12 cellular contexts compared by ENCODE assay signal in the genomic region with DNA sequence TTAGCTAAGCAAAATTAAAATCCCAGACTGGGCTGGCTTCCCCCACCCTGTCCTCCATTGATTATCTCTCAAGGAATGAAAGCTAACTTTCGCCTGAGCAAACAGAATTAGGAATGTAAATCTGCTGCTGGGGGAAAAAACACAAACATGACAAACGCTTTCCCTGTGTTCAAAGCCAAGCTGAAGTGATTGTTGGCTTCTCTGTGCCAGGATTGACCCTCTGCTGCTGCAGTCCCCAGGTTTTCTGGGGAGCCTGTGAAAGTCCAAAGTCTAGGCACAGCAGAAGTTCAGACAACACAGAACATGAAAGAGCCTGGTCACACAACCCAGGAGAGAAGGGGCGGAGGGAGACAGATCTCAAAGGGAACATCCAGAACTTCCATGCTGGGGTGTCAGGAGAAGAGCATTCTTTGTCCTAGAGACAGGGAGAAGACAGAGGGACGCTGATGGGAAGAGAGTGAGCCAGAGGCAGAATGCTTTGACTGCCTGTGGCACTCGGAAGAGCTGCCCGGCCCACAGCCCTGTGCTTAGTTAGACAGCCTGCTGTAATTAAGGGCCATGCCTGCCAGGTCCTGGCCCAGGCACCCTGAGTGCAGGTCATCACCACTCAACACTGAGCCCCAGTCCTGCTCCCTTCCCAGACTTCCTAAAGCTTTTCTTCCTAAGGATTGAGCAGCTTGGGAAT. TPM values are rescaled to one million over a fixed set of nuclear protein-coding genes. Genes with fewer than 3 reads are reported as not detected.
DNase-seq lines count a peak whose midpoint lies in the region; ATAC-seq and TF ChIP-seq lines count a peak whose summit lies in the region.
"Had no signal": no experiment of that assay in that cellular context is flagged by ENCODE, and none has a peak within 500 bp of the region (broad histone marks: within the 10 kb centered on the region; RNA-seq: fewer than 3 reads in every experiment).

No MANE protein-coding gene starts in this region.

- TF ChIP-seq RAD21 in liver (IDR thresholded peaks at IDR 0.05): no peak

- H3K27me3 ChIP-seq in liver (ENCODE audit: control insufficient read depth in 4 of 4, insufficient read depth in 4 of 4, low read length in 3 of 4): no peaks in the 10 kb centered on the region
- H3K27me3 ChIP-seq: ovary had no signal

- H3K27ac ChIP-seq in liver (ENCODE audit: low read depth in 1 of 2, low read length in 2 of 2): no peak overlapping the region

- TF ChIP-seq CTCF in liver (IDR thresholded peaks at IDR 0.05; ENCODE audit: low read depth, low read length, missing input control): no peak

- H3K27ac Mint-ChIP-seq in activated naive CD4-positive, alpha-beta T cell treated with anti-CD3 and anti-CD28 coated beads, Interleukin-2, amount 10 ng/mL, durations not matched to agents 7 days and 5 days: peak overlapping the region; percentile 53
- H3K27ac Mint-ChIP-seq in activated T-helper 17 cell treated with anti-CD3 and anti-CD28 coated beads, Interleukin-2, amount 50 U/mL, for 72 hours: peak overlapping the region; percentile 92
- peak overlapping the region; percentile 57 to 89 for H3K27ac Mint-ChIP-seq in stimulated activated naive CD8-positive, alpha-beta T cell treated with anti-CD3 and anti-CD28 coated beads, Interleukin-15, amount 100 ng/mL, for 72 hours

- no peak for DNase-seq in activated naive CD4-positive, alpha-beta T cell treated with anti-CD3 and anti-CD28 coated beads, Interleukin-2, amount 10 ng/mL, durations not matched to agents 7 days and 5 days
- DNase-seq in activated naive CD4-positive, alpha-beta T cell treated with Interleukin-2 at 50 U/mL for 16 hours: no peak
- no peak for DNase-seq in stimulated activated naive CD8-positive, alpha-beta T cell treated with anti-CD3 and anti-CD28 coated beads, Interleukin-15, amount 100 ng/mL, for 72 hours
- DNase-seq in SK-N-DZ (ENCODE audit: low spot score) (no peak), NCI-H1048 (lab: John Stamatoyannopoulos, UW) (no peak), GDM1 (lab: John Stamatoyannopoulos, UW) (no peak)
- DNase-seq: activated CD8-positive, alpha-beta memory T cell treated with anti-CD3 and anti-CD28 coated beads, Interleukin-2, amount 50 U/mL, for 4 hours; amniotic stem cell; DMS53; ovary had no signal

- H3K36me3 ChIP-seq in liver (ENCODE audit: control insufficient read depth in 4 of 4, insufficient read depth in 3 of 4, low read depth in 1 of 4, low read length in 3 of 4): peaks cover 7 to 39% (median 18%) of the 10 kb centered on the region in 4 donors
- H3K36me3 ChIP-seq: ovary had no signal

- ATAC-seq in activated T-helper 17 cell treated with anti-CD3 and anti-CD28 coated beads, Interleukin-2, amount 50 U/mL, for 72 hours (replicated peaks): no peak
- no peak for ATAC-seq in stimulated activated naive CD8-positive, alpha-beta T cell treated with anti-CD3 and anti-CD28 coated beads, Interleukin-15, amount 100 ng/mL, for 72 hours

- no peaks in the 10 kb centered on the region for H3K27me3 Mint-ChIP-seq in activated naive CD4-positive, alpha-beta T cell treated with anti-CD3 and anti-CD28 coated beads, Interleukin-2, amount 10 ng/mL, durations not matched to agents 7 days and 5 days
- no peaks in the 10 kb centered on the region for H3K27me3 Mint-ChIP-seq in activated T-helper 17 cell treated with anti-CD3 and anti-CD28 coated beads, Interleukin-2, amount 50 U/mL, for 72 hours
- no peaks in the 10 kb centered on the region for H3K27me3 Mint-ChIP-seq in stimulated activated naive CD8-positive, alpha-beta T cell treated with anti-CD3 and anti-CD28 coated beads, Interleukin-15, amount 100 ng/mL, for 72 hours

- no peak overlapping the region for H3K4me3 Mint-ChIP-seq in activated naive CD4-positive, alpha-beta T cell treated with anti-CD3 and anti-CD28 coated beads, Interleukin-2, amount 10 ng/mL, durations not matched to agents 7 days and 5 days
- no peak overlapping the region for H3K4me3 Mint-ChIP-seq in activated T-helper 17 cell treated with anti-CD3 and anti-CD28 coated beads, Interleukin-2, amount 50 U/mL, for 72 hours
- no peak overlapping the region for H3K4me3 Mint-ChIP-seq in stimulated activated naive CD8-positive, alpha-beta T cell treated with anti-CD3 and anti-CD28 coated beads, Interleukin-15, amount 100 ng/mL, for 72 hours

- no peak overlapping the region for H3K9ac ChIP-seq in liver (ENCODE audit: low read depth in 1 of 2, low read length in 2 of 2)

- H3K4me1 Mint-ChIP-seq in activated naive CD4-positive, alpha-beta T cell treated with anti-CD3 and anti-CD28 coated beads, Interleukin-2, amount 10 ng/mL, durations not matched to agents 7 days and 5 days: peaks cover 61% of the 10 kb centered on the region
- H3K4me1 Mint-ChIP-seq in activated T-helper 17 cell treated with anti-CD3 and anti-CD28 coated beads, Interleukin-2, amount 50 U/mL, for 72 hours: peaks cover 28% of the 10 kb centered on the region
- H3K4me1 Mint-ChIP-seq in stimulated activated naive CD8-positive, alpha-beta T cell treated with anti-CD3 and anti-CD28 coated beads, Interleukin-15, amount 100 ng/mL, for 72 hours: peaks cover 95% of the 10 kb centered on the region

- peaks cover 75% of the 10 kb centered on the region for H3K36me3 Mint-ChIP-seq in activated naive CD4-positive, alpha-beta T cell treated with anti-CD3 and anti-CD28 coated beads, Interleukin-2, amount 10 ng/mL, durations not matched to agents 7 days and 5 days
- H3K36me3 Mint-ChIP-seq in activated T-helper 17 cell treated with anti-CD3 and anti-CD28 coated beads, Interleukin-2, amount 50 U/mL, for 72 hours (ENCODE audit: low read depth): peaks cover 94% of the 10 kb centered on the region

- no peaks in the 10 kb centered on the region for H3K9me3 ChIP-seq in liver (ENCODE audit: control insufficient read depth in 4 of 4, low read length in 3 of 4)
- H3K9me3 ChIP-seq: ovary had no signal

- peaks cover 15 to 52% (median 36%) of the 10 kb centered on the region in 4 donors for H3K4me1 ChIP-seq in liver (ENCODE audit: control insufficient read depth in 4 of 4, insufficient read depth in 4 of 4, low read length in 3 of 4)

- H3K4me3 ChIP-seq in liver (ENCODE audit: low read depth in 1 of 3, low read length in 3 of 3): no peak overlapping the region
- H3K4me3 ChIP-seq: ovary had no signal

- H3K9me3 Mint-ChIP-seq in activated naive CD4-positive, alpha-beta T cell treated with anti-CD3 and anti-CD28 coated beads, Interleukin-2, amount 10 ng/mL, durations not matched to agents 7 days and 5 days: no peaks in the 10 kb centered on the region
- no peaks in the 10 kb centered on the region for H3K9me3 Mint-ChIP-seq in activated T-helper 17 cell treated with anti-CD3 and anti-CD28 coated beads, Interleukin-2, amount 50 U/mL, for 72 hours
- no peaks in the 10 kb centered on the region for H3K9me3 Mint-ChIP-seq in stimulated activated naive CD8-positive, alpha-beta T cell treated with anti-CD3 and anti-CD28 coated beads, Interleukin-15, amount 100 ng/mL, for 72 hours

- CTCF ChIA-PET in activated naive CD4-positive, alpha-beta T cell treated with anti-CD3 and anti-CD28 coated beads, Interleukin-2, amount 10 ng/mL, durations not matched to agents 7 days and 5 days (lab: Charles Lee): interaction anchor here (0.5 to 1.7 kb wide), 2 partner anchors 26 to 27 kb away, joined by 3 to 6 read pairs; no protein-coding TSS in a partner anchor

- WGBS in liver: 65% methylated on average over 6 of the region's 6 CpGs

TF ChIP-seq in liver, 16 proteins besides CTCF, POLR2A, EP300 and RAD21 (continues in another document):
- TF ChIP-seq, protein P1, sequence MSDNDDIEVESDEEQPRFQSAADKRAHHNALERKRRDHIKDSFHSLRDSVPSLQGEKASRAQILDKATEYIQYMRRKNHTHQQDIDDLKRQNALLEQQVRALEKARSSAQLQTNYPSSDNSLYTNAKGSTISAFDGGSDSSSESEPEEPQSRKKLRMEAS (IDR thresholded peaks at IDR 0.05): no peak
- no peak for TF ChIP-seq FOXA1 (IDR thresholded peaks at IDR 0.05)
- TF ChIP-seq HNF4G (IDR thresholded peaks at IDR 0.05): peak; percentile 55
- peak; percentile 41 for TF ChIP-seq SP1 (IDR thresholded peaks at IDR 0.05)
- peak; percentile 27 to 78 for TF ChIP-seq HNF4A (conservative IDR thresholded peaks at IDR 0.05)
- no peak for TF ChIP-seq YY1 (IDR thresholded peaks at IDR 0.05)
- TF ChIP-seq GABPA (IDR thresholded peaks at IDR 0.05 in 1 of 2, conservative IDR thresholded peaks at IDR 0.05 in 1 of 2): no peak
- no peak for TF ChIP-seq TAF1 (conservative IDR thresholded peaks at IDR 0.05)
- TF ChIP-seq NR2F2 (IDR thresholded peaks at IDR 0.05): no peak

RNA-seq across cellular contexts. Expression of a gene that starts 6.9 kb away (rescaled TPM):
- 10 to 100 TPM; 16.9 to 28.3 TPM for total RNA-seq in activated T-helper 17 cell treated with anti-CD3 and anti-CD28 coated beads, Interleukin-2, amount 50 U/mL, for 72 hours
- 10 to 100 TPM; 11.0 to 13.5 TPM for total RNA-seq in liver
- 1 to 10 TPM; 3.8 to 9.3 TPM for polyA plus RNA-seq in liver
- polyA plus RNA-seq in SK-N-DZ (2014; cell fraction: cytosol; rRNA removed): 33.7 and 43.1 TPM in 2 replicates
- polyA plus RNA-seq in SK-N-DZ (2014; cell fraction: nucleus; rRNA removed): 37.7 and 39.1 TPM in 2 replicates

RNA-seq across cellular contexts. Expression of a gene that starts 47.0 kb away (rescaled TPM):
- total RNA-seq in activated T-helper 17 cell treated with anti-CD3 and anti-CD28 coated beads, Interleukin-2, amount 50 U/mL, for 72 hours: 10 to 100 TPM; 11.0 to 24.1 TPM
- 1 to 10 TPM; 7.3 to 7.8 TPM for total RNA-seq in liver
- polyA plus RNA-seq in liver: 1 to 10 TPM; 3.1 to 4.7 TPM
- 9.4 and 10.6 TPM in 2 replicates for polyA plus RNA-seq in SK-N-DZ (2014; cell fraction: cytosol; rRNA removed)
- polyA plus RNA-seq in SK-N-DZ (2014; cell fraction: nucleus; rRNA removed): 10.7 and 12.1 TPM in 2 replicates
